In genomic region chr1:42956739-42957138, GRCh38 we compare ENCODE assay signal across 8 cellular contexts. TPM values are rescaled to one million over a fixed set of nuclear protein-coding genes. Genes with fewer than 3 reads are reported as not detected.
DNase-seq lines count a peak whose midpoint lies in the region; ATAC-seq and TF ChIP-seq lines count a peak whose summit lies in the region.

No MANE protein-coding gene starts in this region.

- peaks cover 1% of the 10 kb centered on the region for H3K27me3 Mint-ChIP-seq in activated B cell treated with CpG ODN at 0.5 μM for 24 hours
- H3K27me3 Mint-ChIP-seq in stimulated activated naive CD8-positive, alpha-beta T cell treated with anti-CD3 and anti-CD28 coated beads, Interleukin-15, amount 100 ng/mL, for 72 hours = peaks cover 12% of the 10 kb centered on the region

- ATAC-seq in SK-N-SH treated with all-trans-retinoic acid at 6 μM for 48 hours = no peak
- ATAC-seq in activated B cell treated with CpG ODN at 0.5 μM for 24 hours (ENCODE audit: low read depth) = no peak
- ATAC-seq in stimulated activated naive CD8-positive, alpha-beta T cell treated with anti-CD3 and anti-CD28 coated beads, Interleukin-15, amount 100 ng/mL, for 72 hours = no peak

- intact Hi-C loops in activated B cell treated with CpG ODN at 0.5 μM for 24 hours (cut with micrococcal nuclease) (loop anchor here (1.0 to 5.0 kb wide), 2 partner anchors 7 to 36 kb away; no protein-coding TSS in a partner anchor), head of caudate nucleus (cut with DNase I) (loop anchor here (5.0 kb wide), 1 partner anchor 34 kb away; no protein-coding TSS in a partner anchor)

- peaks cover 7% of the 10 kb centered on the region for H3F3A ChIP-seq in SK-N-SH (replicated peaks; ENCODE audit: insufficient read depth)

- H3K9ac ChIP-seq in SK-N-SH = peak overlapping the region; percentile 92

- H3K27ac ChIP-seq in SK-N-SH (ENCODE audit: low read depth in 2 of 2, low read length in 1 of 2) (peak overlapping the region; percentile 3 to 69; a peak in 2 of 4 replicates), hepatocyte (peak overlapping the region; percentile 94)

- no peak for TF ChIP-seq EP300 in SK-N-SH (IDR thresholded peaks at IDR 0.05; ENCODE audit: borderline replicate concordance in 1 of 2, low read depth in 1 of 2, low read length in 1 of 2)

- TF ChIP-seq RAD21 in SK-N-SH (IDR thresholded peaks at IDR 0.05; ENCODE audit: low read length) = no peak

- WGBS in SK-N-SH (ENCODE audit: low lambda C conversion rate) = 75% methylated on average over 3 of the region's 3 CpGs
- 37% methylated on average over 3 of the region's 3 CpGs for WGBS in hepatocyte (ENCODE audit: low lambda C conversion rate, missing lambda C conversion rate)

- peak overlapping the region; percentile 93 for H3K27ac Mint-ChIP-seq in activated B cell treated with CpG ODN at 0.5 μM for 24 hours
- peak overlapping the region; percentile 97 to 99 for H3K27ac Mint-ChIP-seq in stimulated activated naive CD8-positive, alpha-beta T cell treated with anti-CD3 and anti-CD28 coated beads, Interleukin-15, amount 100 ng/mL, for 72 hours

- peak overlapping the region; percentile 95 for H3K4me3 Mint-ChIP-seq in activated B cell treated with CpG ODN at 0.5 μM for 24 hours
- H3K4me3 Mint-ChIP-seq in stimulated activated naive CD8-positive, alpha-beta T cell treated with anti-CD3 and anti-CD28 coated beads, Interleukin-15, amount 100 ng/mL, for 72 hours = peak overlapping the region; percentile 93 to 95

- CTCF ChIA-PET in SK-N-SH (lab: Yijun Ruan, JAX) (interaction anchor here (0.6 to 2.1 kb wide), 3 partner anchors 34 to 117 kb away, joined by 3 to 8 read pairs (median 8); no protein-coding TSS in a partner anchor), activated B cell treated with CpG ODN at 0.5 μM for 24 hours (lab: Charles Lee) (interaction anchor here (0.7 to 5.2 kb wide), 5 partner anchors 12 to 117 kb away, joined by 3 to 34 read pairs (median 4); no protein-coding TSS in a partner anchor)

- TF ChIP-seq CTCF in SK-N-SH (IDR thresholded peaks at IDR 0.05) = no peak
- no peak for TF ChIP-seq CTCF in activated B cell treated with CpG ODN at 0.5 μM for 24 hours (IDR thresholded peaks at IDR 0.05)
- TF ChIP-seq CTCF in hepatocyte (IDR thresholded peaks at IDR 0.05; ENCODE audit: poor library complexity) = no peak

- peaks cover 6 to 34% of the 10 kb centered on the region in 2 experiments; a peak in 3 of 4 replicates for H3K4me1 ChIP-seq in SK-N-SH (ENCODE audit: control insufficient read depth in 1 of 2, insufficient read depth in 2 of 2, low read depth in 1 of 2, low read length in 1 of 2)
- peaks cover 21% of the 10 kb centered on the region for H3K4me1 ChIP-seq in hepatocyte (ENCODE audit: insufficient read depth)

- H2AFZ ChIP-seq in SK-N-SH (ENCODE audit: low read depth) = no peak overlapping the region
- no peak overlapping the region for H2AFZ ChIP-seq in hepatocyte

- H3K9me2 ChIP-seq in SK-N-SH (no peaks in the 10 kb centered on the region), hepatocyte (replicated peaks; ENCODE audit: insufficient read depth) (no peaks in the 10 kb centered on the region)

- peaks cover 6 to 10% of the 10 kb centered on the region in 2 experiments for H3K36me3 ChIP-seq in SK-N-SH (replicated peaks in 1 of 2; ENCODE audit: control insufficient read depth in 1 of 2, insufficient read depth in 2 of 2, low read length in 1 of 2)
- no peaks in the 10 kb centered on the region for H3K36me3 ChIP-seq in hepatocyte (replicated peaks; ENCODE audit: insufficient read depth, low read depth)

- no peaks in the 10 kb centered on the region for H4K20me1 ChIP-seq in SK-N-SH (ENCODE audit: insufficient read depth)
- H4K20me1 ChIP-seq in hepatocyte (ENCODE audit: insufficient read depth, poor library complexity, severe bottlenecking) = peaks cover 62% of the 10 kb centered on the region

- peak overlapping the region; percentile 98 for H3K4me2 ChIP-seq in SK-N-SH
- peak overlapping the region; percentile 82 for H3K4me2 ChIP-seq in hepatocyte

- H3K79me2 ChIP-seq in SK-N-SH (ENCODE audit: insufficient read depth) (peaks cover 69% of the 10 kb centered on the region), hepatocyte (peaks cover 66% of the 10 kb centered on the region)

- H3K9me3 Mint-ChIP-seq in activated B cell treated with CpG ODN at 0.5 μM for 24 hours = no peaks in the 10 kb centered on the region
- no peaks in the 10 kb centered on the region for H3K9me3 Mint-ChIP-seq in stimulated activated naive CD8-positive, alpha-beta T cell treated with anti-CD3 and anti-CD28 coated beads, Interleukin-15, amount 100 ng/mL, for 72 hours

- H3K27me3 ChIP-seq in SK-N-SH (ENCODE audit: insufficient read depth) (no peaks in the 10 kb centered on the region), hepatocyte (no peaks in the 10 kb centered on the region)

- H3K9me3 ChIP-seq in SK-N-SH = no peaks in the 10 kb centered on the region
- H3K9me3 ChIP-seq in hepatocyte (ENCODE audit: low read depth) = no peaks in the 10 kb centered on the region

- DNase-seq in SK-N-SH = no peak
- DNase-seq in activated B cell treated with CpG ODN at 0.5 μM for 24 hours = no peak
- no peak for DNase-seq in hepatocyte (ENCODE audit: low spot score)
- no peak for DNase-seq in stimulated activated naive CD8-positive, alpha-beta T cell treated with anti-CD3 and anti-CD28 coated beads, Interleukin-15, amount 100 ng/mL, for 72 hours
- no peak for DNase-seq in NCI-H524 treated with DMSO at 0.1 percent for 48 hours (lab: John Stamatoyannopoulos, UW)
- no peak for DNase-seq in head of caudate nucleus
- no peak for DNase-seq in NCI-H748 (lab: John Stamatoyannopoulos, UW; ENCODE audit: unreplicated experiment)

- peak overlapping the region; percentile 91 to 96 for H3K4me3 ChIP-seq in SK-N-SH (ENCODE audit: low read depth in 2 of 2, low read length in 1 of 2)
- peak overlapping the region; percentile 94 for H3K4me3 ChIP-seq in hepatocyte

- peaks cover 84% of the 10 kb centered on the region for H3K4me1 Mint-ChIP-seq in activated B cell treated with CpG ODN at 0.5 μM for 24 hours
- peaks cover 73% of the 10 kb centered on the region for H3K4me1 Mint-ChIP-seq in stimulated activated naive CD8-positive, alpha-beta T cell treated with anti-CD3 and anti-CD28 coated beads, Interleukin-15, amount 100 ng/mL, for 72 hours

- POLR2A ChIA-PET in SK-N-SH (lab: Yijun Ruan, JAX) = no interaction called here
- POLR2A ChIA-PET in activated B cell treated with CpG ODN at 0.5 μM for 24 hours (lab: Charles Lee) = interaction anchor here (0.6 to 26.4 kb wide), 8 partner anchors 15 to 494 kb away, joined by 3 to 694 read pairs (median 4); partner anchors contain the start of genes C1orf50, CFAP57, EBNA1BP2 and P3H1

- H3K36me3 Mint-ChIP-seq in activated B cell treated with CpG ODN at 0.5 μM for 24 hours (ENCODE audit: low read depth) = peaks cover 39% of the 10 kb centered on the region

TF ChIP-seq in SK-N-SH, 30 proteins besides CTCF, POLR2A, EP300 and RAD21:
- no peak for TF ChIP-seq USF2 (IDR thresholded peaks at IDR 0.05; ENCODE audit: borderline replicate concordance, low read depth, low read length)
- TF ChIP-seq GATA2 (CRISPR knock-in tag; IDR thresholded peaks at IDR 0.05) = no peak

TF ChIP-seq in SK-N-SH treated with all-trans-retinoic acid at 6 μM for 48 hours, 23 proteins besides CTCF, POLR2A, EP300 and RAD21 (continues in another document):
- no peak for TF ChIP-seq CSRNP3 (CRISPR knock-in tag; IDR thresholded peaks at IDR 0.05)
- no peak for TF ChIP-seq RARB (CRISPR knock-in tag; IDR thresholded peaks at IDR 0.05)
- no peak for TF ChIP-seq SNAI2 (CRISPR knock-in tag; IDR thresholded peaks at IDR 0.05)
- no peak for TF ChIP-seq CREB5 (CRISPR knock-in tag; IDR thresholded peaks at IDR 0.05; ENCODE audit: low read depth)
- TF ChIP-seq PPARA (CRISPR knock-in tag; IDR thresholded peaks at IDR 0.05; ENCODE audit: borderline replicate concordance) = no peak
- TF ChIP-seq TOX (CRISPR knock-in tag; IDR thresholded peaks at IDR 0.05; ENCODE audit: borderline replicate concordance) = no peak
- TF ChIP-seq CSDC2 (CRISPR knock-in tag; IDR thresholded peaks at IDR 0.05) = no peak
- no peak for TF ChIP-seq OSR1 (CRISPR knock-in tag; IDR thresholded peaks at IDR 0.05)
- no peak for TF ChIP-seq ESRRG (CRISPR knock-in tag; IDR thresholded peaks at IDR 0.05)
- TF ChIP-seq TCF4 (CRISPR knock-in tag; IDR thresholded peaks at IDR 0.05; ENCODE audit: borderline replicate concordance) = no peak
- TF ChIP-seq ZFP30 (CRISPR knock-in tag; IDR thresholded peaks at IDR 0.05) = no peak
- TF ChIP-seq ZNF8 (CRISPR knock-in tag; IDR thresholded peaks at IDR 0.05) = no peak

RNA-seq across cellular contexts. Expression of gene SLC2A1, which starts 1.9 kb away (rescaled TPM):
- 50.5 and 63.8 TPM in 2 replicates for polyA plus RNA-seq in SK-N-SH (2012; rRNA removed)
- 26.8 and 43.4 TPM in 2 replicates for polyA plus RNA-seq in SK-N-SH (2012; cell fraction: cytosol; rRNA removed)
- 110 and 122 TPM in 2 replicates for polyA plus RNA-seq in SK-N-SH (2012; cell fraction: nucleus; rRNA removed)
- 105 and 117 TPM in 2 replicates for total RNA-seq in activated B cell treated with CpG ODN at 0.5 μM for 24 hours
- total RNA-seq in hepatocyte = 271 and 301 TPM in 2 replicates
- polyA plus RNA-seq in hepatocyte = 271 and 314 TPM in 2 replicates
